ENCODE assay signal across 8 cellular contexts in the genomic region with DNA sequence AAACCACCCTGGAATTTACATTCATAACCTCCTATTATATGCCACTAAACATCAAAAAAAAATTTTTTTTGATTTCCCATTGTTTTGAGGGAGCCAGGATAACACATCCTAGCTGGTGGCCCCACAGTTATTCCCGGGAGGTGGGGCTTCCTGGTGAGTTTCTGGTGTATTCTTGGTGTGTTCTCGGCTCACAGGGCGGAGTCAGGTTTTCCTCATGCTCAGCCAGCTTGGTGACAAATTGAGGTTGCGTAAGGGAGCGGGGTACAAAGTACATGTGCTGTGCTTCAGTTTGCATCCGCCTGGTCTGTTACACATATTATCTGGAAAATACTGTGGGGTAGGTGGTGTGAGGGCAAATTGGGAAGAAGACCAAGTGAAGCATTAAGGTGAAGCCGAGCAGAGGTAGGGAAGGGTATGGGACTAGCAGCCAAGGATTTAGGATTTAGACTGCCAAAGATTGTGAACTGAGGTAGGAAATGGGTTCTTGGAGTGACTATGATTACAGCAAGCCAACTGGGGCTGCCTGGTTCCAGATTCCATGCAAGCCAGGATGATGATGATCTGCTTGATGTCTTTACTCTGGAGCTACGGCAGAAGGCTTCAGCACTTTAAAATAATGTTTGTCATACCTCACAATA. TPM values are rescaled to one million over a fixed set of nuclear protein-coding genes. Genes with fewer than 3 reads are reported as not detected.
DNase-seq lines count a peak whose midpoint lies in the region; ATAC-seq and TF ChIP-seq lines count a peak whose summit lies in the region.

No MANE protein-coding gene starts in this region.

- H3K9me3 ChIP-seq in HUES6 (ENCODE audit: control insufficient read depth, insufficient read depth, low read depth, low read length) (peaks cover 1% of the 10 kb centered on the region; the same call in 1 of the 2 replicates), left lung (no peaks in the 10 kb centered on the region), transverse colon (no peaks in the 10 kb centered on the region), PC-3 (ENCODE audit: low read length) (no peaks in the 10 kb centered on the region)

- no peak for TF ChIP-seq EP300 in transverse colon (IDR thresholded peaks at IDR 0.05; ENCODE audit: low read depth)

- no peaks in the 10 kb centered on the region for H3K9me2 ChIP-seq in PC-3 (replicated peaks; ENCODE audit: low read length)

- no peaks in the 10 kb centered on the region for H3K27me3 ChIP-seq in HUES6 (ENCODE audit: control insufficient read depth, insufficient read depth, low read length)
- H3K27me3 ChIP-seq in brain microvascular endothelial cell (replicated peaks): no peaks in the 10 kb centered on the region
- H3K27me3 ChIP-seq in left lung: no peaks in the 10 kb centered on the region
- no peaks in the 10 kb centered on the region for H3K27me3 ChIP-seq in transverse colon
- H3K27me3 ChIP-seq in PC-3 (ENCODE audit: low read length): no peaks in the 10 kb centered on the region

- POLR2A ChIA-PET in PC-3 (lab: Charles Lee; ENCODE audit: unreplicated experiment): no interaction called here

- H3K79me2 ChIP-seq in PC-3 (ENCODE audit: low read length): no peaks in the 10 kb centered on the region

- in situ Hi-C loops in brain microvascular endothelial cell (cut with HindIII; ENCODE audit: low pct_ligation_motif_present, low sequenced_read_pairs) (no loop called here), transverse colon (cut with MboI; ENCODE audit: low pct_ligation_motif_present in 1 of 4, low pct_unique_long_range_greater_than_20kb in 1 of 4, low sequenced_read_pairs in 3 of 4) (no loop called here)

- H4K20me1 ChIP-seq in PC-3 (ENCODE audit: low read length): no peaks in the 10 kb centered on the region

- TF ChIP-seq CTCF in brain microvascular endothelial cell (IDR thresholded peaks at IDR 0.05; ENCODE audit: low read depth, low read length, missing control alignments): no peak
- TF ChIP-seq CTCF in left lung (IDR thresholded peaks at IDR 0.05): no peak
- no peak for TF ChIP-seq CTCF in transverse colon (IDR thresholded peaks at IDR 0.05)
- no peak for TF ChIP-seq CTCF in PC-3 (conservative IDR thresholded peaks at IDR 0.05; ENCODE audit: low read depth, low read length)

- no peak overlapping the region for H2AFZ ChIP-seq in PC-3 (ENCODE audit: low read length)

- H3K4me3 ChIP-seq in HUES6 (ENCODE audit: low read depth, low read length): no peak overlapping the region
- H3K4me3 ChIP-seq in brain microvascular endothelial cell (ENCODE audit: low read depth, low read length): no peak overlapping the region
- no peak overlapping the region for H3K4me3 ChIP-seq in left lung
- H3K4me3 ChIP-seq in transverse colon: peak overlapping the region in 1 of 4 donors; percentile 14
- H3K4me3 ChIP-seq in PC-3 (ENCODE audit: low read length): no peak overlapping the region

- CTCF ChIA-PET in PC-3 (lab: Charles Lee): no interaction called here

- H3F3A ChIP-seq in PC-3 (ENCODE audit: low read length, unreplicated experiment): no peaks in the 10 kb centered on the region

- no TSS peak for BruUV-seq in PC-3 (replicated peaks; lab: Mats Ljungman, UMichigan)

- peak; percentile 59 for DNase-seq in brain microvascular endothelial cell
- DNase-seq in left lung: peak in 1 of 2 donors; percentile 73
- DNase-seq in transverse colon: peak; percentile 86
- no peak for DNase-seq in stimulated activated CD4-positive, alpha-beta T cell treated with anti-CD3 and anti-CD28 coated beads, Interleukin-4, amount 100 ng/mL, for 24 hours
- no peak for DNase-seq in OCI-M2 (lab: John Stamatoyannopoulos, UW; ENCODE audit: unreplicated experiment)
- no peak for DNase-seq in PC-3

- ATAC-seq in left lung (peak; percentile 95), PC-3 (no peak)
- ATAC-seq in activated CD4-positive, CD25-positive, alpha-beta regulatory T cell treated with anti-CD3 and anti-CD28 coated beads, Interleukin-2, amount 50 U/mL, for 24 hours: no peak

- no peaks in the 10 kb centered on the region for H3K36me3 ChIP-seq in HUES6 (ENCODE audit: control insufficient read depth, insufficient read depth, low read length)
- no peaks in the 10 kb centered on the region for H3K36me3 ChIP-seq in brain microvascular endothelial cell (replicated peaks)
- no peaks in the 10 kb centered on the region for H3K36me3 ChIP-seq in left lung
- no peaks in the 10 kb centered on the region for H3K36me3 ChIP-seq in transverse colon
- H3K36me3 ChIP-seq in PC-3 (ENCODE audit: low read depth, low read length): no peaks in the 10 kb centered on the region

- no peak for TF ChIP-seq POLR2A in transverse colon (IDR thresholded peaks at IDR 0.05)

- H3K4me2 ChIP-seq in PC-3 (ENCODE audit: low read length): no peak overlapping the region

- intact Hi-C loops in left lung (cut with DNase I) (no loop called here), transverse colon (cut with DNase I; ENCODE audit: low total_unique reads) (no loop called here), PC-3 (cut with micrococcal nuclease) (no loop called here)

- H3K9ac ChIP-seq in HUES6 (ENCODE audit: low read length) (peak overlapping the region; percentile 43), PC-3 (ENCODE audit: low read length) (no peak overlapping the region)

- 34 to 50% methylated on average over 1 to 8 of the region's 8 CpGs for WGBS in transverse colon (ENCODE audit: low coverage in 1 of 2), 2 donors

- peak overlapping the region; percentile 92; the same call in 1 of the 2 replicates for H3K27ac ChIP-seq in HUES6 (ENCODE audit: low read depth, low read length)
- H3K27ac ChIP-seq in brain microvascular endothelial cell: peak overlapping the region; percentile 47
- H3K27ac ChIP-seq in left lung: peak overlapping the region; percentile 44 to 58
- H3K27ac ChIP-seq in transverse colon: peak overlapping the region; percentile 62 to 74 (median 64)
- H3K27ac ChIP-seq in PC-3 (ENCODE audit: low read length): no peak overlapping the region

- H3K4me1 ChIP-seq in HUES6 (ENCODE audit: control insufficient read depth, insufficient read depth, low read length) (peaks cover 25% of the 10 kb centered on the region), left lung (peaks cover 0 to 22% of the 10 kb centered on the region in 2 donors), transverse colon (peaks cover 0 to 9% (median 6%) of the 10 kb centered on the region in 4 donors), PC-3 (ENCODE audit: insufficient read depth, low read length) (no peaks in the 10 kb centered on the region)

RNA-seq across cellular contexts. Expression of a gene that starts 46.2 kb away (rescaled TPM):
- total RNA-seq in left lung (1,000 to 10,000 TPM; 7,825 to 9,246 TPM), transverse colon (1,000 to 10,000 TPM; 2,654 to 8,743 (median 5,443) TPM), PC-3 (2014; rRNA removed) (5,206 and 6,057 TPM in 2 replicates)

Comparison
In these comparisons a context has a peak if more than half of its experiments do, and no peak if none do; other contexts are left out.
1. DNase-seq: peak in brain microvascular endothelial cell (single experiment) and transverse colon (single experiment); none in stimulated activated CD4-positive, alpha-beta T cell treated with anti-CD3 and anti-CD28 coated beads, Interleukin-4, amount 100 ng/mL, for 24 hours (single experiment), OCI-M2 (single experiment) and PC-3 (single experiment).